8 cellular contexts compared by ENCODE assay signal in the genomic region with DNA sequence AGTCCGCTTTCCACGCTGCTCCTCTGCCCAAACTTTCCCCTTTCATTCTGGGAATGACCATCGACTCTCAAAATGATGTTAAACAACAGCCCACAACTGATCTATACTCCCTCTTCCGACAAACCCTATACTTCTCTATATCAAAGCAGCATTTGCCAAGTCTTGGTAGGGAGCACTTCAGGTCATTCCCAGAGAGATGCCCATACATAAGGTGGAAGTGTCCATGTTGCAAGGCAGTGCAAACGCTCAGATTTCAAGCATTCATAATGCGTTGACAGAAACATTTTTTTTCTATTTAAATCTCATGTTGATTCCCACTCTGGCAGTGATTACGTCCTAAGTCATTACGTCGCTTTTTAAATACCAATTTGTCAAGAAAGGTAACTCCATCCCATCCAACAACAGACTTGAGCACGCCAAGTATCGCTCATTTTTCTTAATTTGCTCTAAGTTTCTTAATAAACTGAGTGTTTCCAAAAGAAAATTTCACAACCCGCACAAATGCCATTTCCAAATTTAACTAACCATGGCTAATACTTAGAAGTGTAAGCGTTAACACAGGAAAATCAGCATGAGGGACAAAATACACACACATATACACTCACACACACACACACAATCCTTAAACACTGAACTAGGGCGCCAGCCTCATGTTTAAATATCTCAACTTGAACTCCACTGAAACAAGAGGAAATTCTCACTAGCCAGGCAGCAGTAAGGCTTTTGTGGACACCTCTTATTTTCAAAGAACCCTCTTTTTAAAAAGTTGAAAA. TPM values are rescaled to one million over a fixed set of nuclear protein-coding genes. Genes with fewer than 3 reads are reported as not detected.
DNase-seq lines count a peak whose midpoint lies in the region; ATAC-seq and TF ChIP-seq lines count a peak whose summit lies in the region.

No MANE protein-coding gene starts in this region.

- peaks cover 1 to 4% of the 10 kb centered on the region in 2 donors for H3K36me3 Mint-ChIP-seq in CD14-positive monocyte
- no peaks in the 10 kb centered on the region for H3K36me3 Mint-ChIP-seq in chondrocyte (ENCODE audit: low read depth)

- ATAC-seq in GM19035 (IDR thresholded peaks at IDR 0.05; ENCODE audit: unreplicated experiment): peak; percentile 3
- no peak for ATAC-seq in HG03045 (IDR thresholded peaks at IDR 0.05; ENCODE audit: unreplicated experiment)

- no peaks in the 10 kb centered on the region for H3K9me3 ChIP-seq in mesodermal cell (ENCODE audit: control insufficient read depth, low read length)

- H3K4me3 Mint-ChIP-seq in CD14-positive monocyte (peak overlapping the region; percentile 97 to 98), chondrocyte (ENCODE audit: unreplicated experiment) (peak overlapping the region; percentile 85)

- no peaks in the 10 kb centered on the region for H3K36me3 ChIP-seq in mesodermal cell (ENCODE audit: control insufficient read depth, insufficient read depth, low read length)

- TF ChIP-seq CTCF in CD14-positive monocyte (IDR thresholded peaks at IDR 0.05) (no peak), chondrocyte (IDR thresholded peaks at IDR 0.05) (no peak)

- H3K4me3 ChIP-seq in mesodermal cell (ENCODE audit: extremely low read depth, insufficient read depth, low read length, poor library complexity, severe bottlenecking): peak overlapping the region; percentile 56

- H3K4me1 ChIP-seq in mesodermal cell (ENCODE audit: control insufficient read depth, insufficient read depth, low read length, poor library complexity, severe bottlenecking): no peaks in the 10 kb centered on the region

- WGBS in mesodermal cell (ENCODE audit: insufficient coverage in 2 of 2), 2 experiments: 20 to 33% methylated on average over 7 to 13 of the region's 14 CpGs

- H3K9me3 Mint-ChIP-seq in CD14-positive monocyte (no peaks in the 10 kb centered on the region), chondrocyte (ENCODE audit: low read depth) (no peaks in the 10 kb centered on the region)

- peaks cover 38% of the 10 kb centered on the region for H3K4me1 Mint-ChIP-seq in CD14-positive monocyte
- peaks cover 41% of the 10 kb centered on the region for H3K4me1 Mint-ChIP-seq in chondrocyte (ENCODE audit: low read depth)

- intact Hi-C loops in CD14-positive monocyte (cut with micrococcal nuclease): loop anchor here (10.0 kb wide), 2 partner anchors 91 to 181 kb away; a partner anchor contains a TSS

- H3K27ac Mint-ChIP-seq in CD14-positive monocyte: peak overlapping the region; percentile 85 to 94 (median 91)
- peak overlapping the region; percentile 86 for H3K27ac Mint-ChIP-seq in chondrocyte (ENCODE audit: unreplicated experiment)

- H3K27me3 Mint-ChIP-seq in CD14-positive monocyte (ENCODE audit: low read depth in 3 of 3): peaks cover 0 to 3% (median 2%) of the 10 kb centered on the region in 3 donors
- no peaks in the 10 kb centered on the region for H3K27me3 Mint-ChIP-seq in chondrocyte (ENCODE audit: low read depth)

- H3K27ac ChIP-seq in mesodermal cell (ENCODE audit: low read depth, low read length, severe bottlenecking): peak overlapping the region; percentile 71

- no peak for DNase-seq in CD14-positive monocyte (ENCODE audit: low spot score)
- peak; percentile 55 for DNase-seq in NCI-H748 treated with DMSO at 0.1 percent for 48 hours (lab: John Stamatoyannopoulos, UW)
- DNase-seq in chondrocyte (ENCODE audit: low spot score): no peak
- no peak for DNase-seq in stimulated activated naive CD4-positive, alpha-beta T cell treated with Interleukin-2 at 50 U/mL for 16 hours (lab: John Stamatoyannopoulos, UW)
- DNase-seq in middle frontal gyrus (ENCODE audit: extremely low spot score, low spot score): no peak

RNA-seq across cellular contexts. Expression of a gene that starts 1.1 kb away (rescaled TPM):
- polyA plus RNA-seq in CD14-positive monocyte: 1 to 10 TPM; 4.9 to 7.1 TPM
- total RNA-seq in chondrocyte: 9.8 to 12.6 TPM (median 11.6 TPM) in 3 replicates
- polyA plus RNA-seq in mesodermal cell (2013, experiment 1 of 2): 17.1 TPM
- polyA plus RNA-seq in mesodermal cell (2013, experiment 2 of 2): 19.0 TPM
